8 cellular contexts compared by ENCODE assay signal in the genomic region with DNA sequence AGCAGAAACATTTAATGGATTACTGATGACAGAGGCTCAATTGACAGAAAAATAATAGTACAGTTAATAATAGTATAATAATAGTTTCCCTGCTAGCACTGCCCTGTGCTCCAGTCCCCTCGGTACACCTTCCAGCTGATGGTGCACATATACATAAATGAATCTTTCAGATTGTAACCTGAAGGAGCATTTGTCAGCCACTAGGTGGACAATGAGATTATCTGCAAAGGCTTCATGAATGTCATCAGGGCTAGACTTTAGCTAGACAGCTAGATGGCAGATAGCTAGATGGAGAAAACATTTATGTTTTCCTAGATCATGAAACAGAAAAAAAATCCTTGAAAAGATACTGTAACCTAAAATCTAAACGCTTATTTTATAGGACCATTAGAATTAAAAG.
DNase-seq lines count a peak whose midpoint lies in the region; ATAC-seq, FAIRE-seq and TF ChIP-seq lines count a peak whose summit lies in the region.

No MANE protein-coding gene starts in this region.

- H3K4me3 ChIP-seq in bronchial epithelial cell (ENCODE audit: low read depth, low read length) (no peak overlapping the region), dorsolateral prefrontal cortex (no peak overlapping the region)

- intact Hi-C loops in dorsolateral prefrontal cortex (cut with DNase I) = no loop called here

- H3K36me3 ChIP-seq in bronchial epithelial cell (ENCODE audit: control insufficient read depth, insufficient read depth, low read length) = no peaks in the 10 kb centered on the region

- FAIRE-seq in bronchial epithelial cell (lab: Jason Lieb, UNC) = no peak

- DNase-seq in bronchial epithelial cell (ENCODE audit: low read depth) = peak; percentile 50
- DNase-seq in hepatic stellate cell (ENCODE audit: low spot score) = no peak
- no peak for DNase-seq in NCI-H1436 treated with DMSO at 0.1 percent for 48 hours (lab: John Stamatoyannopoulos, UW)
- no peak for DNase-seq in activated CD8-positive, alpha-beta memory T cell treated with anti-CD3 and anti-CD28 coated beads, Interleukin-2, amount 50 U/mL, for 48 hours
- no peak for DNase-seq in dorsolateral prefrontal cortex

- no peak overlapping the region for H3K27ac ChIP-seq in dorsolateral prefrontal cortex

- peak; percentile 92 for ATAC-seq in GM21381 (IDR thresholded peaks at IDR 0.05; ENCODE audit: unreplicated experiment)
- ATAC-seq in HG03469 (IDR thresholded peaks at IDR 0.05; ENCODE audit: unreplicated experiment) = peak; percentile 94

- no peaks in the 10 kb centered on the region for H3K27me3 ChIP-seq in bronchial epithelial cell (ENCODE audit: control insufficient read depth, insufficient read depth, low read length)
- peaks cover 0 to 3% (median 0%) of the 10 kb centered on the region in 45 donors for H3K27me3 ChIP-seq in dorsolateral prefrontal cortex

- TF ChIP-seq CTCF in GM12872 (IDR thresholded peaks at IDR 0.05; ENCODE audit: insufficient read depth, low read depth, low read length) (peak; percentile 43; the same call in 2 of the 3 replicates), bronchial epithelial cell (IDR thresholded peaks at IDR 0.05; ENCODE audit: insufficient read depth, low read length, severe bottlenecking) (peak; percentile 43), dorsolateral prefrontal cortex (IDR thresholded peaks at IDR 0.05 in 54 of 56, conservative IDR thresholded peaks at IDR 0.05 in 2 of 56; ENCODE audit: low read depth in 1 of 56, partially characterized antibody in 56 of 56) (peak in 6 of 56 donors; percentile 9 to 23 (median 16))
